Comparison of ENCODE assay signal across 20 cellular contexts in genomic region chr13:108621421-108621820, GRCh38. TPM values are rescaled to one million over a fixed set of nuclear protein-coding genes. Genes with fewer than 3 reads are reported as not detected.
DNase-seq lines count a peak whose midpoint lies in the region; ATAC-seq and FAIRE-seq lines count a peak whose summit lies in the region.
"Had no signal": no experiment of that assay in that cellular context is flagged by ENCODE, and none has a peak within 500 bp of the region (broad histone marks: within the 10 kb centered on the region; RNA-seq: fewer than 3 reads in every experiment).

No MANE protein-coding gene starts in this region.

- no peaks in the 10 kb centered on the region for H3K4me1 Mint-ChIP-seq in activated T-helper 17 cell treated with anti-CD3 and anti-CD28 coated beads, Interleukin-2, amount 50 U/mL, for 72 hours

- no peak overlapping the region for H3K27ac Mint-ChIP-seq in activated T-helper 17 cell treated with anti-CD3 and anti-CD28 coated beads, Interleukin-2, amount 50 U/mL, for 72 hours
- H3K27ac Mint-ChIP-seq: CD4-positive, alpha-beta T cell had no signal

- no peak overlapping the region for H3K4me3 Mint-ChIP-seq in activated T-helper 17 cell treated with anti-CD3 and anti-CD28 coated beads, Interleukin-2, amount 50 U/mL, for 72 hours
- H3K4me3 Mint-ChIP-seq: CD4-positive, alpha-beta T cell had no signal

- peak; percentile 61 for DNase-seq in HK-2 (ENCODE audit: unreplicated experiment)
- peak; percentile 49 for DNase-seq in RCC 7860 (ENCODE audit: low spot score)
- peak; percentile 36 for DNase-seq in foreskin melanocyte
- no peak for DNase-seq in C1 segment of cervical spinal cord (lab: John Stamatoyannopoulos, UW)
- DNase-seq in putamen (ENCODE audit: low spot score) = no peak
- DNase-seq: Caco-2; CD4-positive, alpha-beta T cell; NCI-H1105 treated with DMSO at 0.1 percent for 48 hours; NCI-H2029 treated with DMSO at 0.1 percent for 48 hours; NCI-H2171 treated with DMSO at 0.1 percent for 48 hours; NCI-H526 treated with DMSO at 0.1 percent for 48 hours; OCI-M1; Right ventricle myocardium superior; SK-N-SH had no signal

- peaks cover 4% of the 10 kb centered on the region for H3K9me3 Mint-ChIP-seq in activated T-helper 17 cell treated with anti-CD3 and anti-CD28 coated beads, Interleukin-2, amount 50 U/mL, for 72 hours
- H3K9me3 Mint-ChIP-seq: CD4-positive, alpha-beta T cell had no signal

- H3K27me3 Mint-ChIP-seq in activated T-helper 17 cell treated with anti-CD3 and anti-CD28 coated beads, Interleukin-2, amount 50 U/mL, for 72 hours = peaks cover 3% of the 10 kb centered on the region
- H3K27me3 Mint-ChIP-seq: CD4-positive, alpha-beta T cell had no signal

- ATAC-seq in HG02885 (IDR thresholded peaks at IDR 0.05; ENCODE audit: poor library complexity, unreplicated experiment) = no peak
- ATAC-seq in activated T-helper 17 cell treated with anti-CD3 and anti-CD28 coated beads, Interleukin-2, amount 50 U/mL, for 72 hours (replicated peaks) = no peak

- FAIRE-seq in RCC 7860 (lab: Jason Lieb, UNC) = no peak
- FAIRE-seq: G401.6, GM18507 had no signal

- H3K36me3 Mint-ChIP-seq in activated T-helper 17 cell treated with anti-CD3 and anti-CD28 coated beads, Interleukin-2, amount 50 U/mL, for 72 hours (ENCODE audit: low read depth) = no peaks in the 10 kb centered on the region

RNA-seq across cellular contexts. Expression of gene MYO16, which starts 8.0 kb away (rescaled TPM):
- not detected for total RNA-seq in activated T-helper 17 cell treated with anti-CD3 and anti-CD28 coated beads, Interleukin-2, amount 50 U/mL, for 72 hours
- total RNA-seq: Caco-2, HT-29, RPMI7951 had no signal

Comparison
In these comparisons a context has a peak if more than half of its experiments do, and no peak if none do; other contexts are left out.
1. DNase-seq: peak in HK-2 (single experiment), RCC 7860 (single experiment) and foreskin melanocyte (single experiment); none in C1 segment of cervical spinal cord (0 of 14) and putamen (single experiment).